Comparison of ENCODE assay signal across 9 cellular contexts in the genomic region with DNA sequence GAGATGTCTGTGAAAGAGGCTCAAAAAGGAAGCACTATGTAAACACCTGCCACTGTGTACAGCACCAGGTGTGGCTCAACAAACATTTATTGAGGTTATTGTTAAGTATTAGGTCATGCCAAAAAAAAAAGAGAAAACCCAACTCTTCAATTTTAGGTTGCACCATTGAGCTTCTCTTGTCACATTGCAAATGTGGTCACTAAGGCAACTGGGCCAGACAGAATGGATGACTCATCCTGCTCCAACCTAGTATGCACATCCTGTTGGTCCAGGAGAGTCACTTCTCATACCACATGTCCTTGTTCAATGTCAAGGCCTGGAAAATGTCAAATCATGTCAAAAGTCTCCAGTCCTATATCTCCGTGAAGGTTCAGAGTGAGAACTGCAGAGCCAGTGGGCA. TPM values are rescaled to one million over a fixed set of nuclear protein-coding genes. Genes with fewer than 3 reads are reported as not detected.
DNase-seq lines count a peak whose midpoint lies in the region; ATAC-seq and TF ChIP-seq lines count a peak whose summit lies in the region.
"Had no signal": no experiment of that assay in that cellular context is flagged by ENCODE, and none has a peak within 500 bp of the region (broad histone marks: within the 10 kb centered on the region; RNA-seq: fewer than 3 reads in every experiment).

No MANE protein-coding gene starts in this region.

- H3K27ac Mint-ChIP-seq in naive thymus-derived CD4-positive, alpha-beta T cell: peak overlapping the region in 3 of 9 donors; percentile 18 to 91 (median 20)
- H3K27ac Mint-ChIP-seq in endothelial cell (ENCODE audit: unreplicated experiment): no peak overlapping the region

- H2AFZ ChIP-seq in OCI-LY3 (ENCODE audit: low read depth, low read length) (no peak overlapping the region), Karpas-422 (ENCODE audit: low read length) (no peak overlapping the region)

- H3K9me2 ChIP-seq in Karpas-422 (replicated peaks; ENCODE audit: insufficient read depth, low read length): no peaks in the 10 kb centered on the region

- peaks cover 0 to 4% (median 0%) of the 10 kb centered on the region in 11 donors for H3K9me3 Mint-ChIP-seq in naive thymus-derived CD4-positive, alpha-beta T cell
- no peaks in the 10 kb centered on the region for H3K9me3 Mint-ChIP-seq in endothelial cell (ENCODE audit: unreplicated experiment)

- H3K9ac ChIP-seq in OCI-LY3 (ENCODE audit: low read length) (peak overlapping the region; percentile 38), Karpas-422 (ENCODE audit: low read length) (no peak overlapping the region)

- H3K4me1 Mint-ChIP-seq in naive thymus-derived CD4-positive, alpha-beta T cell: peaks cover 0 to 60% (median 4%) of the 10 kb centered on the region in 7 donors
- no peaks in the 10 kb centered on the region for H3K4me1 Mint-ChIP-seq in endothelial cell (ENCODE audit: unreplicated experiment)

- DNase-seq in Caki2 (ENCODE audit: low read depth) (peak; percentile 56), amniotic epithelial cell (ENCODE audit: low read depth) (peak; percentile 83), Karpas-422 (no peak), endothelial cell (ENCODE audit: low spot score) (no peak)
- DNase-seq in naive thymus-derived CD4-positive, alpha-beta T cell: peak in 2 of 9 donors; percentile 30 to 33

- H3K27me3 ChIP-seq in OCI-LY3 (ENCODE audit: low read depth, low read length) (no peaks in the 10 kb centered on the region), Karpas-422 (ENCODE audit: low read length) (no peaks in the 10 kb centered on the region)
- no peaks in the 10 kb centered on the region for H3K27me3 ChIP-seq in naive thymus-derived CD4-positive, alpha-beta T cell (ENCODE audit: control insufficient read depth in 2 of 2, insufficient read depth in 2 of 2, low read length in 2 of 2)

- peak overlapping the region in 1 of 10 donors; percentile 46 for H3K4me3 Mint-ChIP-seq in naive thymus-derived CD4-positive, alpha-beta T cell
- H3K4me3 Mint-ChIP-seq in endothelial cell (ENCODE audit: unreplicated experiment): no peak overlapping the region
- H3K4me3 Mint-ChIP-seq: IgD-negative memory B cell had no signal

- H3K4me1 ChIP-seq in OCI-LY3 (ENCODE audit: low read length) (peaks cover 51% of the 10 kb centered on the region), Karpas-422 (ENCODE audit: low read length) (no peaks in the 10 kb centered on the region)
- H3K4me1 ChIP-seq in naive thymus-derived CD4-positive, alpha-beta T cell (ENCODE audit: control insufficient read depth in 2 of 2, insufficient read depth in 2 of 2, low read length in 2 of 2): peaks cover 0 to 5% of the 10 kb centered on the region in 2 donors

- H3K27ac ChIP-seq in OCI-LY3 (ENCODE audit: low read length) (peak overlapping the region; percentile 33), Karpas-422 (ENCODE audit: low read length) (no peak overlapping the region)
- H3K27ac ChIP-seq in naive thymus-derived CD4-positive, alpha-beta T cell (ENCODE audit: low read depth, low read length): no peak overlapping the region

- POLR2A ChIA-PET in naive thymus-derived CD4-positive, alpha-beta T cell (lab: Charles Lee): no interaction called here

- TF ChIP-seq CTCF in OCI-LY3 (IDR thresholded peaks at IDR 0.05; ENCODE audit: low read depth, low read length) (no peak), endothelial cell (IDR thresholded peaks at IDR 0.05; ENCODE audit: unreplicated experiment) (no peak)

- no peaks in the 10 kb centered on the region for H3K36me3 ChIP-seq in OCI-LY3 (replicated peaks; ENCODE audit: low read depth, low read length)
- H3K36me3 ChIP-seq in naive thymus-derived CD4-positive, alpha-beta T cell (ENCODE audit: control insufficient read depth in 2 of 3, insufficient read depth in 3 of 3, low read length in 3 of 3): no peaks in the 10 kb centered on the region
- no peaks in the 10 kb centered on the region for H3K36me3 ChIP-seq in Karpas-422 (ENCODE audit: insufficient read depth, low read length)

- peaks cover 6 to 31% (median 24%) of the 10 kb centered on the region in 5 donors for H3K27me3 Mint-ChIP-seq in naive thymus-derived CD4-positive, alpha-beta T cell
- peaks cover 2% of the 10 kb centered on the region for H3K27me3 Mint-ChIP-seq in endothelial cell (ENCODE audit: unreplicated experiment)

- in situ Hi-C loops in Caki2 (cut with HindIII; ENCODE audit: low pct_unique_long_range_greater_than_20kb, low sequenced_read_pairs): no loop called here

- H3K9me3 ChIP-seq in OCI-LY3 (ENCODE audit: insufficient read depth, low read length): no peaks in the 10 kb centered on the region
- no peaks in the 10 kb centered on the region for H3K9me3 ChIP-seq in naive thymus-derived CD4-positive, alpha-beta T cell (ENCODE audit: control insufficient read depth in 2 of 3, low read length in 3 of 3)
- H3K9me3 ChIP-seq in Karpas-422 (ENCODE audit: low read length): no peaks in the 10 kb centered on the region

- intact Hi-C loops in naive thymus-derived CD4-positive, alpha-beta T cell (cut with micrococcal nuclease): loop anchor here in 1 of 2 donors (1.0 to 5.0 kb wide), 4 partner anchors 13 to 64 kb away; no protein-coding TSS in a partner anchor

- H3K4me2 ChIP-seq in OCI-LY3 (ENCODE audit: low read length): peak overlapping the region; percentile 60
- no peak overlapping the region for H3K4me2 ChIP-seq in Karpas-422 (ENCODE audit: low read depth, low read length, poor library complexity, severe bottlenecking)

- H3K4me3 ChIP-seq in OCI-LY3 (ENCODE audit: low read length): peak overlapping the region; percentile 13; the same call in 1 of the 2 replicates
- no peak overlapping the region for H3K4me3 ChIP-seq in naive thymus-derived CD4-positive, alpha-beta T cell (ENCODE audit: low read length)
- H3K4me3 ChIP-seq in Karpas-422 (ENCODE audit: low read length): no peak overlapping the region

- H3K36me3 Mint-ChIP-seq in naive thymus-derived CD4-positive, alpha-beta T cell: peaks cover 0 to 6% (median 0%) of the 10 kb centered on the region in 5 donors
- H3K36me3 Mint-ChIP-seq in endothelial cell (ENCODE audit: low read depth, unreplicated experiment): no peaks in the 10 kb centered on the region
- H3K36me3 Mint-ChIP-seq: IgD-negative memory B cell had no signal

- CTCF ChIA-PET in naive thymus-derived CD4-positive, alpha-beta T cell (lab: Charles Lee): no interaction called here

- no peaks in the 10 kb centered on the region for H4K20me1 ChIP-seq in OCI-LY3 (ENCODE audit: insufficient read depth, low read length)
- no peaks in the 10 kb centered on the region for H4K20me1 ChIP-seq in Karpas-422 (ENCODE audit: insufficient read depth, low read depth, low read length)

- ATAC-seq in GM19395 (IDR thresholded peaks at IDR 0.05; ENCODE audit: unreplicated experiment) (peak; percentile 93), HG03432 (IDR thresholded peaks at IDR 0.05; ENCODE audit: unreplicated experiment) (peak; percentile 86)
- peak; percentile 89 for ATAC-seq in naive thymus-derived CD4-positive, alpha-beta T cell

- no peaks in the 10 kb centered on the region for H3K79me2 ChIP-seq in OCI-LY3 (ENCODE audit: low read length)
- no peaks in the 10 kb centered on the region for H3K79me2 ChIP-seq in Karpas-422 (ENCODE audit: low read length)

RNA-seq across cellular contexts. Expression of a gene that starts 25.0 kb away (rescaled TPM):
- not detected in 2 replicates for total RNA-seq in Caki2 (2014; rRNA removed; shearing (Covaris generic); ENCODE audit: low replicate concordance)
- not detected for total RNA-seq in naive thymus-derived CD4-positive, alpha-beta T cell
- not detected for polyA plus RNA-seq in naive thymus-derived CD4-positive, alpha-beta T cell
- total RNA-seq in Karpas-422 (2014; rRNA removed; shearing (Covaris generic); ENCODE audit: low replicate concordance): not detected in 2 replicates
- total RNA-seq in endothelial cell (ENCODE audit: unreplicated experiment): not detected
- polyA plus RNA-seq: IgD-negative memory B cell had no signal

RNA-seq across cellular contexts. Expression of a gene that starts 39.1 kb away (rescaled TPM):
- 8.4 and 13.5 TPM in 2 replicates for total RNA-seq in Caki2 (2014; rRNA removed; shearing (Covaris generic); ENCODE audit: low replicate concordance)
- 10 to 100 TPM in 4 of 5 experiments, 1 to 10 TPM in 1; 3.4 to 46.9 (median 34.2) TPM for total RNA-seq in naive thymus-derived CD4-positive, alpha-beta T cell
- 10 to 100 TPM in 1 of 2 donors, 1 to 10 TPM in 1; 9.7 to 23.1 TPM for polyA plus RNA-seq in naive thymus-derived CD4-positive, alpha-beta T cell
- not detected in 2 replicates for total RNA-seq in Karpas-422 (2014; rRNA removed; shearing (Covaris generic); ENCODE audit: low replicate concordance)
- 5.6 TPM for total RNA-seq in endothelial cell (ENCODE audit: unreplicated experiment)

Comparison
In these comparisons a context has a peak if more than half of its experiments do, and no peak if none do; other contexts are left out.
1. DNase-seq: peak in Caki2 (single experiment) and amniotic epithelial cell (single experiment); none in Karpas-422 (single experiment) and endothelial cell (single experiment).
2. Peak in every context shown above with its lines, with median percentiles within 50 percentile points of each other: ATAC-seq.